Comparison of ENCODE assay signal across 31 cellular contexts in the genomic region with DNA sequence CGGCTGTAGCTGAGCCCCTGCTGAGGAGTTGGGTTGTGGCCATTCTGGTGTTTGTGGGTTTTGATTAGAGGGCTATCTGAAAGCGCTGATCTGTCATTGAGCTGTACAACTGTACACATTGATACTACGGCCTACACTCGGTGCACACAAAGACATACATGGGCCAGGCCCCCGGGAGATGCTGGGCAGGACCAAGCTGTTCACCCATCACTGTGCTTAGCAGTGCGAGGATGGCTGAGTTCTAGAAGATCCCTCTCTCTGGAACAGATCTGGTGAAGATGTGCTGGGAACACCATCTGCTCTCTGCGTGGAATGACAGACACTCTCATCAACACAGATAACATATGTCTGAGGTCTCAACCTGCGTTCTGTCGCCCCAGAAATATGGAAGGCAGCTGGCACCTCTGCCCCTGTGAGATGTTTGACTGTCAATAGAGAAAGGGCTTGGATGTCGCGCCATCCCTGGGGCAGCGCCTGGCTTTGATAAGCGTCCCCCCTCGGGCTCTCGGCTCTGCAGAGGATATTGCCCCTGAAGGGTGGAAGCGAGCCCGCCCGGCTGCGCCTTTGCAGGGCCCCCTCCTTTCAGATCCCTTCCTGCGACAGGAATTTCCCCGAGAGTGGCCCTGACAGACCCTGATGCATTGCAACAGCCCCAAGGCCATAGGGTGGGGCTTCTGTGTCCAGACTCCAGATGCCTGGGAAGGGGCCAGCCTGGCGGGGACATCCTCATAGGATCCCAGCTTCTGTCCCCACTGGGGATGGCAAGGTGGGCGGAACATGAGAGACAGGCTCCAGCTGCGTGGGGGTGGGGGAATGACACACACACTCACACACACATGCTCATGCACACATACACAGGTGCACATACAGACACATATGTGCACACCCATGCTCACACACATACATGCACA.
DNase-seq lines count a peak whose midpoint lies in the region; ATAC-seq and TF ChIP-seq lines count a peak whose summit lies in the region.
"Had no signal": no experiment of that assay in that cellular context is flagged by ENCODE, and none has a peak within 500 bp of the region (broad histone marks: within the 10 kb centered on the region; RNA-seq: fewer than 3 reads in every experiment).

No MANE protein-coding gene starts in this region.

- H2BK5ac ChIP-seq in neuronal stem cell (ENCODE audit: low read length): no peak overlapping the region

- H3K36me3 Mint-ChIP-seq in CD14-positive monocyte: no peaks in the 10 kb centered on the region
- no peaks in the 10 kb centered on the region for H3K36me3 Mint-ChIP-seq in chondrocyte (ENCODE audit: low read depth)
- no peaks in the 10 kb centered on the region for H3K36me3 Mint-ChIP-seq in activated CD4-positive, alpha-beta memory T cell treated with anti-CD3 and anti-CD28 coated beads, Interleukin-2, amount 10 ng/mL, durations not matched to agents 7 days and 5 days (ENCODE audit: low read depth)
- H3K36me3 Mint-ChIP-seq in activated CD8-positive, alpha-beta memory T cell treated with anti-CD3 and anti-CD28 coated beads, Interleukin-2, amount 10 ng/mL, durations not matched to agents 7 days and 5 days: no peaks in the 10 kb centered on the region

- intact Hi-C loops in CD14-positive monocyte (cut with micrococcal nuclease): no loop called here

- no peak overlapping the region for H3K18ac ChIP-seq in neuronal stem cell (ENCODE audit: low read length)

- no peak overlapping the region for H2AFZ ChIP-seq in neuronal stem cell (ENCODE audit: low read length)
- H2AFZ ChIP-seq: hepatocyte had no signal

- no CpG with 5 or more reads among the region's 24 CpGs for WGBS in neuronal stem cell (ENCODE audit: extremely low coverage in 2 of 2, insufficient read length in 2 of 2, insufficient replicate concordance in 1 of 2), 2 donors

- no peaks in the 10 kb centered on the region for H3K4me1 Mint-ChIP-seq in CD14-positive monocyte
- peaks cover 48% of the 10 kb centered on the region for H3K4me1 Mint-ChIP-seq in chondrocyte (ENCODE audit: low read depth)
- peaks cover 15% of the 10 kb centered on the region for H3K4me1 Mint-ChIP-seq in activated CD4-positive, alpha-beta memory T cell treated with anti-CD3 and anti-CD28 coated beads, Interleukin-2, amount 10 ng/mL, durations not matched to agents 7 days and 5 days
- peaks cover 13% of the 10 kb centered on the region for H3K4me1 Mint-ChIP-seq in activated CD8-positive, alpha-beta memory T cell treated with anti-CD3 and anti-CD28 coated beads, Interleukin-2, amount 10 ng/mL, durations not matched to agents 7 days and 5 days

- no peak overlapping the region for H2AK5ac ChIP-seq in neuronal stem cell (ENCODE audit: low read depth, low read length)

- DNase-seq in CD14-positive monocyte (ENCODE audit: low spot score) (peak; percentile 36), NCI-H2171 treated with DMSO at 0.1 percent for 48 hours (lab: John Stamatoyannopoulos, UW) (peak; percentile 80), chondrocyte (ENCODE audit: low spot score) (peak; percentile 66), neuronal stem cell (ENCODE audit: low spot score) (no peak), NCI-H1436 treated with DMSO at 0.1 percent for 48 hours (lab: John Stamatoyannopoulos, UW) (no peak)
- DNase-seq in activated CD4-positive, alpha-beta memory T cell treated with anti-CD3 and anti-CD28 coated beads, Interleukin-2, amount 10 ng/mL, durations not matched to agents 7 days and 5 days: no peak
- DNase-seq in activated CD8-positive, alpha-beta memory T cell treated with anti-CD3 and anti-CD28 coated beads, Interleukin-2, amount 10 ng/mL, durations not matched to agents 7 days and 5 days: no peak
- no peak for DNase-seq in activated CD8-positive, alpha-beta memory T cell treated with anti-CD3 and anti-CD28 coated beads, Interleukin-2, amount 50 U/mL, for 48 hours
- DNase-seq: activated CD4-positive, CD25-positive, alpha-beta regulatory T cell treated with anti-CD3 and anti-CD28 coated beads, Interleukin-2, amount 50 U/mL, for 72 hours; activated CD8-positive, alpha-beta T cell treated with anti-CD3 and anti-CD28 coated beads for 36 hours; activated effector memory CD4-positive, alpha-beta T cell treated with anti-CD3 and anti-CD28 coated beads, Interleukin-2, amount 50 U/mL, for 16 hours; activated T-cell treated with anti-CD3 and anti-CD28 coated beads for 4 hours; central memory CD4-positive, alpha-beta T cell; dermis blood vessel endothelial cell; DMS79 treated with DMSO at 0.1 percent for 48 hours; esophagus squamous epithelium; gastrocnemius medialis; MM.1S; NCI-H1417; NCI-H526 treated with DMSO at 0.1 percent for 48 hours; retina; SIG-M5; stimulated activated CD4-positive, alpha-beta T cell treated with anti-CD3 and anti-CD28 coated beads, Interleukin-12 subunit alpha, Interleukin-12 subunit beta, amount 100 ng/mL, for 4 hours; stimulated activated CD4-positive, alpha-beta T cell treated with anti-CD3 and anti-CD28 coated beads, Interleukin-4, amount 100 ng/mL, for 1 hour; T-helper 1 cell; upper lobe of left lung had no signal

- H3K9me3 Mint-ChIP-seq in CD14-positive monocyte: peaks cover 0 to 9% (median 2%) of the 10 kb centered on the region in 7 donors
- H3K9me3 Mint-ChIP-seq in chondrocyte (ENCODE audit: low read depth): no peaks in the 10 kb centered on the region
- peaks cover 11% of the 10 kb centered on the region for H3K9me3 Mint-ChIP-seq in activated CD4-positive, alpha-beta memory T cell treated with anti-CD3 and anti-CD28 coated beads, Interleukin-2, amount 10 ng/mL, durations not matched to agents 7 days and 5 days
- H3K9me3 Mint-ChIP-seq in activated CD8-positive, alpha-beta memory T cell treated with anti-CD3 and anti-CD28 coated beads, Interleukin-2, amount 10 ng/mL, durations not matched to agents 7 days and 5 days (ENCODE audit: low read depth): peaks cover 4% of the 10 kb centered on the region
- H3K9me3 Mint-ChIP-seq: activated CD8-positive, alpha-beta T cell treated with anti-CD3 and anti-CD28 coated beads for 36 hours had no signal

- ATAC-seq in activated CD8-positive, alpha-beta memory T cell treated with anti-CD3 and anti-CD28 coated beads, Interleukin-2, amount 10 ng/mL, durations not matched to agents 7 days and 5 days: no peak
- ATAC-seq: activated CD8-positive, alpha-beta T cell treated with anti-CD3 and anti-CD28 coated beads for 36 hours; gastrocnemius medialis; HCT116 had no signal

- H2BK120ac ChIP-seq in neuronal stem cell (ENCODE audit: low read depth, low read length): no peak overlapping the region

- peaks cover 0 to 7% of the 10 kb centered on the region in 2 donors for H3K4me1 ChIP-seq in neuronal stem cell (ENCODE audit: control insufficient read depth in 2 of 2, insufficient read depth in 1 of 2, low read depth in 1 of 2, low read length in 2 of 2)
- H3K4me1 ChIP-seq: gastrocnemius medialis, upper lobe of left lung had no signal

- no peak overlapping the region for H3K4me3 Mint-ChIP-seq in CD14-positive monocyte
- H3K4me3 Mint-ChIP-seq in chondrocyte (ENCODE audit: unreplicated experiment): no peak overlapping the region
- H3K4me3 Mint-ChIP-seq in activated CD4-positive, alpha-beta memory T cell treated with anti-CD3 and anti-CD28 coated beads, Interleukin-2, amount 10 ng/mL, durations not matched to agents 7 days and 5 days: no peak overlapping the region
- no peak overlapping the region for H3K4me3 Mint-ChIP-seq in activated CD8-positive, alpha-beta memory T cell treated with anti-CD3 and anti-CD28 coated beads, Interleukin-2, amount 10 ng/mL, durations not matched to agents 7 days and 5 days
- H3K4me3 Mint-ChIP-seq: activated CD8-positive, alpha-beta T cell treated with anti-CD3 and anti-CD28 coated beads for 36 hours had no signal

- H4K91ac ChIP-seq in neuronal stem cell (ENCODE audit: low read depth, low read length, poor library complexity): no peak overlapping the region

- TF ChIP-seq CTCF in CD14-positive monocyte (IDR thresholded peaks at IDR 0.05) (no peak), chondrocyte (IDR thresholded peaks at IDR 0.05) (no peak)

- peak overlapping the region in 1 of 2 donors; percentile 47 for H3K4me3 ChIP-seq in neuronal stem cell (ENCODE audit: low read length in 2 of 2)
- H3K4me3 ChIP-seq: esophagus squamous epithelium, gastrocnemius medialis, hepatocyte, ovary, upper lobe of left lung had no signal

- H3K79me1 ChIP-seq in neuronal stem cell (ENCODE audit: low read depth, low read length): no peaks in the 10 kb centered on the region

- no peak overlapping the region for H2BK15ac ChIP-seq in neuronal stem cell (ENCODE audit: low read length)

- H3K27me3 ChIP-seq in neuronal stem cell (ENCODE audit: control insufficient read depth in 3 of 3, insufficient read depth in 3 of 3, low read depth in 1 of 3, low read length in 3 of 3): peaks cover 0 to 13% (median 2%) of the 10 kb centered on the region in 3 experiments
- H3K27me3 ChIP-seq: hepatocyte, ovary had no signal

- H3K9ac ChIP-seq in neuronal stem cell (ENCODE audit: low read depth, low read length, poor library complexity): peak overlapping the region; percentile 46
- H3K9ac ChIP-seq: KMS-11 had no signal

- CTCF ChIA-PET in activated CD4-positive, alpha-beta memory T cell treated with anti-CD3 and anti-CD28 coated beads, Interleukin-2, amount 10 ng/mL, durations not matched to agents 7 days and 5 days (lab: Charles Lee): no interaction called here
- CTCF ChIA-PET in activated CD8-positive, alpha-beta memory T cell treated with anti-CD3 and anti-CD28 coated beads, Interleukin-2, amount 10 ng/mL, durations not matched to agents 7 days and 5 days (lab: Charles Lee): no interaction called here

- H4K8ac ChIP-seq in neuronal stem cell (ENCODE audit: low read depth, low read length): no peak overlapping the region

- H3K27ac ChIP-seq in neuronal stem cell (replicated peaks; ENCODE audit: low read length): no peak overlapping the region
- H3K27ac ChIP-seq: C4-2B, esophagus squamous epithelium, gastrocnemius medialis, hepatocyte, KMS-11, ovary, upper lobe of left lung had no signal

- H3K27me3 Mint-ChIP-seq in CD14-positive monocyte (ENCODE audit: low read depth in 3 of 3) (peaks cover 13 to 19% (median 15%) of the 10 kb centered on the region in 3 donors), chondrocyte (ENCODE audit: low read depth) (no peaks in the 10 kb centered on the region)
- H3K27me3 Mint-ChIP-seq in activated CD4-positive, alpha-beta memory T cell treated with anti-CD3 and anti-CD28 coated beads, Interleukin-2, amount 10 ng/mL, durations not matched to agents 7 days and 5 days: no peaks in the 10 kb centered on the region
- H3K27me3 Mint-ChIP-seq in activated CD8-positive, alpha-beta memory T cell treated with anti-CD3 and anti-CD28 coated beads, Interleukin-2, amount 10 ng/mL, durations not matched to agents 7 days and 5 days: no peaks in the 10 kb centered on the region

- POLR2A ChIA-PET in activated CD4-positive, alpha-beta memory T cell treated with anti-CD3 and anti-CD28 coated beads, Interleukin-2, amount 10 ng/mL, durations not matched to agents 7 days and 5 days (lab: Charles Lee): no interaction called here

- H2BK12ac ChIP-seq in neuronal stem cell (ENCODE audit: low read length): no peak overlapping the region

- H3K9me3 ChIP-seq in neuronal stem cell (replicated peaks in 1 of 2; ENCODE audit: control insufficient read depth in 2 of 2, insufficient read depth in 1 of 2, low read depth in 1 of 2, low read length in 2 of 2): peaks cover 0 to 4% of the 10 kb centered on the region in 2 donors
- H3K9me3 ChIP-seq: esophagus squamous epithelium, gastrocnemius medialis, ovary, upper lobe of left lung had no signal

- H3K14ac ChIP-seq in neuronal stem cell (ENCODE audit: low read length): no peak overlapping the region

- H3K4me2 ChIP-seq in neuronal stem cell (ENCODE audit: insufficient read depth, low read length, poor library complexity, severe bottlenecking): no peak overlapping the region
- H3K4me2 ChIP-seq: hepatocyte, KMS-11 had no signal

- H3K36me3 ChIP-seq in neuronal stem cell (replicated peaks in 1 of 2; ENCODE audit: control insufficient read depth in 2 of 2, insufficient read depth in 2 of 2, low read length in 2 of 2): no peaks in the 10 kb centered on the region
- H3K36me3 ChIP-seq: esophagus squamous epithelium, gastrocnemius medialis, ovary, upper lobe of left lung had no signal

- no peak overlapping the region for H3K23ac ChIP-seq in neuronal stem cell (ENCODE audit: low read depth, low read length, poor library complexity)

- no peak overlapping the region for H3K27ac Mint-ChIP-seq in CD14-positive monocyte
- H3K27ac Mint-ChIP-seq in chondrocyte (ENCODE audit: unreplicated experiment): no peak overlapping the region
- no peak overlapping the region for H3K27ac Mint-ChIP-seq in activated CD4-positive, alpha-beta memory T cell treated with anti-CD3 and anti-CD28 coated beads, Interleukin-2, amount 10 ng/mL, durations not matched to agents 7 days and 5 days
- H3K27ac Mint-ChIP-seq in activated CD8-positive, alpha-beta memory T cell treated with anti-CD3 and anti-CD28 coated beads, Interleukin-2, amount 10 ng/mL, durations not matched to agents 7 days and 5 days: no peak overlapping the region
- H3K27ac Mint-ChIP-seq: activated CD8-positive, alpha-beta T cell treated with anti-CD3 and anti-CD28 coated beads for 36 hours had no signal

- no peak overlapping the region for H3K4ac ChIP-seq in neuronal stem cell (ENCODE audit: low read length)

Comparison
In these comparisons a context has a peak if more than half of its experiments do, and no peak if none do; other contexts are left out.
1. DNase-seq: peak in CD14-positive monocyte (single experiment), NCI-H2171 treated with DMSO at 0.1 percent for 48 hours (single experiment) and chondrocyte (single experiment); none in neuronal stem cell (single experiment), activated CD4-positive, alpha-beta memory T cell treated with anti-CD3 and anti-CD28 coated beads, Interleukin-2, amount 10 ng/mL, durations not matched to agents 7 days and 5 days (single experiment), activated CD8-positive, alpha-beta memory T cell treated with anti-CD3 and anti-CD28 coated beads, Interleukin-2, amount 10 ng/mL, durations not matched to agents 7 days and 5 days (single experiment), NCI-H1436 treated with DMSO at 0.1 percent for 48 hours (single experiment) and activated CD8-positive, alpha-beta memory T cell treated with anti-CD3 and anti-CD28 coated beads, Interleukin-2, amount 50 U/mL, for 48 hours (single experiment).